In the genomic region with DNA sequence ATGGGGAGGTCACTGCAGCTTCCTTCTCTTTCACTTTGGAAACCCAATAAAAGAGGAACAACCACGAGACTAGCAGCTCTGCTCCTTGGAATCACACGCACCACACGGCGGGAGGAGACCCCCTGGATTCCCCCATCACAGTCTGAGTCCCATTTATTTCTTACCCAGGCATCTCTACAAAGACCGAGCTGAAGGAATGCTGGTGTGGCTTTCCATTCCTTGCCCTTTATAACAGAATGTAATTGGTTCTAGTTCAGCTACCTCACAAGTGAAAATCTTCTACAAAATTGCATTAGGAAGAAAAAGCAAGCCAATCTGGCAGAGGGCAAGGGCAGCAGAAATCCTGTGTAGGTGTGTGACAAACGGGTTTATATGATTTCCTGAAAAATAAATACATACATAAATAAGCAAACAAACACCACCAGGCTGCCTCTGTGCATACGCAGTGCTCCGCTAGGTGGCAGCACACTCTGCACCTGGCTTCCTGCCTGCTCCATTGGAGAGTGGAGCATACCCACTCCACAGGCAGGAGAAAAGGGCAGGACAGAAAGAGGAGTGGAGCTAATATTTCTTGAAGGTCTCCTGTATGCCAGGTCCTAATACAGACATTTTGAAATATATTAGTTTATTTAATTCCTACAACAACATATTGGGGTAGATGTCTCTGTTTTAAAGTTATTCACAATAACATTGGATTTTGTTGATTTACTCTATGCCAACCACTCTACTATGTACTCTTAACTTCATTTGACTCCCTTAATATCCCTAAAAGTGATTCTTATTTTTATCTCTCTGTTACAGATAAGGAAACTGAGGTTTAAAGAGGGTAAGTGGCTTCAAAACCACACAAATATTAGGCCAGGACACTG, we compare ENCODE assay signal across 1 cellular context.
TF ChIP-seq lines count a peak whose summit lies in the region.

No MANE protein-coding gene starts in this region.

TF ChIP-seq in HepG2, 621 proteins besides CTCF, POLR2A, EP300 and RAD21 (continued from another document):
- TF ChIP-seq, protein P1, sequence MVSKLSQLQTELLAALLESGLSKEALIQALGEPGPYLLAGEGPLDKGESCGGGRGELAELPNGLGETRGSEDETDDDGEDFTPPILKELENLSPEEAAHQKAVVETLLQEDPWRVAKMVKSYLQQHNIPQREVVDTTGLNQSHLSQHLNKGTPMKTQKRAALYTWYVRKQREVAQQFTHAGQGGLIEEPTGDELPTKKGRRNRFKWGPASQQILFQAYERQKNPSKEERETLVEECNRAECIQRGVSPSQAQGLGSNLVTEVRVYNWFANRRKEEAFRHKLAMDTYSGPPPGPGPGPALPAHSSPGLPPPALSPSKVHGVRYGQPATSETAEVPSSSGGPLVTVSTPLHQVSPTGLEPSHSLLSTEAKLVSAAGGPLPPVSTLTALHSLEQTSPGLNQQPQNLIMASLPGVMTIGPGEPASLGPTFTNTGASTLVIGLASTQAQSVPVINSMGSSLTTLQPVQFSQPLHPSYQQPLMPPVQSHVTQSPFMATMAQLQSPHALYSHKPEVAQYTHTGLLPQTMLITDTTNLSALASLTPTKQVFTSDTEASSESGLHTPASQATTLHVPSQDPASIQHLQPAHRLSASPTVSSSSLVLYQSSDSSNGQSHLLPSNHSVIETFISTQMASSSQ (IDR thresholded peaks at IDR 0.05; ENCODE audit: low read depth), result no peak
- TF ChIP-seq, protein P1 (CRISPR knock-in tag; IDR thresholded peaks at IDR 0.05; ENCODE audit: borderline replicate concordance), result no peak
- no peak for TF ChIP-seq RFXANK (CRISPR knock-in tag; IDR thresholded peaks at IDR 0.05)
